In genomic region chr1:208061118-208061517, GRCh38 we compare ENCODE assay signal across 34 cellular contexts.
"Had no signal": no experiment of that assay in that cellular context is flagged by ENCODE, and none has a peak within 500 bp of the region (broad histone marks: within the 10 kb centered on the region; RNA-seq: fewer than 3 reads in every experiment).

No MANE protein-coding gene starts in this region.

- DNase-seq: activated B cell treated with CpG ODN at 0.5 μM for 24 hours; activated CD4-positive, alpha-beta memory T cell treated with anti-CD3 and anti-CD28 coated beads, Interleukin-2, amount 10 ng/mL, durations not matched to agents 7 days and 5 days; activated CD4-positive, alpha-beta T cell treated with anti-CD3 and anti-CD28 coated beads for 1 hour; activated CD4-positive, alpha-beta T cell treated with anti-CD3 and anti-CD28 coated beads for 36 hours; activated CD4-positive, alpha-beta T cell treated with anti-CD3 and anti-CD28 coated beads for 48 hours; activated CD4-positive, alpha-beta T cell treated with anti-CD3 and anti-CD28 coated beads, Interleukin-2, amount 10 ng/mL, durations not matched to agents 7 days and 5 days; activated CD4-positive, alpha-beta T cell treated with anti-CD3 and anti-CD28 coated beads, Interleukin-2, amount 50 U/mL, for 48 hours; activated CD8-positive, alpha-beta memory T cell treated with anti-CD3 and anti-CD28 coated beads for 24 hours; activated CD8-positive, alpha-beta memory T cell treated with anti-CD3 and anti-CD28 coated beads, Interleukin-2, amount 10 ng/mL, durations not matched to agents 7 days and 5 days; activated CD8-positive, alpha-beta memory T cell treated with anti-CD3 and anti-CD28 coated beads, Interleukin-2, amount 50 U/mL, for 48 hours; activated CD8-positive, alpha-beta T cell treated with anti-CD3 and anti-CD28 coated beads, Interleukin-2, amount 10 ng/mL, durations not matched to agents 7 days and 5 days; activated effector memory CD4-positive, alpha-beta T cell treated with Interleukin-2 at 50 U/mL for 16 hours; activated gamma-delta T cell; activated naive CD4-positive, alpha-beta T cell treated with anti-CD3 and anti-CD28 coated beads, Interleukin-2, amount 50 U/mL, for 16 hours; activated naive CD4-positive, alpha-beta T cell treated with Interleukin-2 at 50 U/mL for 16 hours; activated naive CD8-positive, alpha-beta T cell treated with anti-CD3 and anti-CD28 coated beads for 36 hours; activated T-cell treated with anti-CD3 and anti-CD28 coated beads, Interleukin-2, amount 50 U/mL, for 24 hours; activated T-cell treated with anti-CD3 and anti-CD28 coated beads, Interleukin-2, amount 50 U/mL, for 48 hours; adrenal gland; amniotic stem cell; aorta; body of pancreas; brain microvascular endothelial cell; central memory CD4-positive, alpha-beta T cell; T-helper 1 cell; T-helper 2 cell; T-helper 9 cell had no signal

- H3K9me3 Mint-ChIP-seq: activated B cell treated with CpG ODN at 0.5 μM for 24 hours; activated CD4-positive, alpha-beta memory T cell treated with anti-CD3 and anti-CD28 coated beads, Interleukin-2, amount 10 ng/mL, durations not matched to agents 7 days and 5 days; activated CD4-positive, alpha-beta T cell treated with anti-CD3 and anti-CD28 coated beads, Interleukin-2, amount 10 ng/mL, durations not matched to agents 7 days and 5 days; activated naive CD4-positive, alpha-beta T cell treated with anti-CD3 and anti-CD28 coated beads, Interleukin-2, amount 50 U/mL, for 72 hours; activated naive CD8-positive, alpha-beta T cell treated with anti-CD3 and anti-CD28 coated beads for 36 hours; activated T-cell treated with anti-CD3 and anti-CD28 coated beads, Interleukin-2, amount 50 U/mL, for 24 hours; activated T-helper 2 cell treated with anti-CD3 and anti-CD28 coated beads, Interferon-gamma antibody, Interleukin-2, Interleukin-4, amounts not matched to agents 10 μg/mL and 5 μg/mL and 100 μg/mL, durations not matched to agents 14 hours and 24 hours and 36 hours; T-helper 1 cell treated with Interleukin-12 subunit alpha and Interleukin-12 subunit beta and Interleukin-4 antibody, amounts not matched to agents 30 μg/mL and 1 μg/mL, for 36 hours; T-helper 2 cell treated with Interferon-gamma antibody and Interleukin-4, amounts not matched to agents 5 μg/mL and 100 μg/mL, for 36 hours had no signal

- ATAC-seq: activated CD4-positive, alpha-beta T cell treated with anti-CD3 and anti-CD28 coated beads for 36 hours; activated CD4-positive, CD25-positive, alpha-beta regulatory T cell treated with anti-CD3 and anti-CD28 coated beads, Interleukin-2, amount 50 U/mL, for 24 hours; activated CD8-positive, alpha-beta memory T cell treated with anti-CD3 and anti-CD28 coated beads, Interleukin-2, amount 10 ng/mL, durations not matched to agents 7 days and 5 days; activated CD8-positive, alpha-beta T cell treated with anti-CD3 and anti-CD28 coated beads, Interleukin-2, amount 10 ng/mL, durations not matched to agents 7 days and 5 days; activated naive CD4-positive, alpha-beta T cell treated with anti-CD3 and anti-CD28 coated beads, Interleukin-2, amount 50 U/mL, for 72 hours; body of pancreas had no signal

- H3K27ac Mint-ChIP-seq: activated B cell treated with CpG ODN at 0.5 μM for 24 hours; activated CD4-positive, alpha-beta memory T cell treated with anti-CD3 and anti-CD28 coated beads, Interleukin-2, amount 10 ng/mL, durations not matched to agents 7 days and 5 days; activated CD4-positive, alpha-beta T cell treated with anti-CD3 and anti-CD28 coated beads for 36 hours; activated CD4-positive, alpha-beta T cell treated with anti-CD3 and anti-CD28 coated beads, Interleukin-2, amount 10 ng/mL, durations not matched to agents 7 days and 5 days; activated CD8-positive, alpha-beta memory T cell treated with anti-CD3 and anti-CD28 coated beads, Interleukin-2, amount 10 ng/mL, durations not matched to agents 7 days and 5 days; activated CD8-positive, alpha-beta T cell treated with anti-CD3 and anti-CD28 coated beads, Interleukin-2, amount 10 ng/mL, durations not matched to agents 7 days and 5 days; activated naive CD4-positive, alpha-beta T cell treated with anti-CD3 and anti-CD28 coated beads, Interleukin-2, amount 50 U/mL, for 72 hours; activated naive CD8-positive, alpha-beta T cell treated with anti-CD3 and anti-CD28 coated beads for 36 hours; activated T-cell treated with anti-CD3 and anti-CD28 coated beads, Interleukin-2, amount 50 U/mL, for 24 hours; activated T-helper 2 cell treated with anti-CD3 and anti-CD28 coated beads, Interferon-gamma antibody, Interleukin-2, Interleukin-4, amounts not matched to agents 10 μg/mL and 5 μg/mL and 100 μg/mL, durations not matched to agents 14 hours and 24 hours and 36 hours; T-helper 1 cell treated with Interleukin-12 subunit alpha and Interleukin-12 subunit beta and Interleukin-4 antibody, amounts not matched to agents 30 μg/mL and 1 μg/mL, for 36 hours; T-helper 2 cell treated with Interferon-gamma antibody and Interleukin-4, amounts not matched to agents 5 μg/mL and 100 μg/mL, for 36 hours had no signal

- H3K4me1 ChIP-seq: breast epithelium had no signal

- H3K27me3 Mint-ChIP-seq: activated naive CD8-positive, alpha-beta T cell treated with anti-CD3 and anti-CD28 coated beads for 36 hours; activated T-cell treated with anti-CD3 and anti-CD28 coated beads, Interleukin-2, amount 50 U/mL, for 24 hours had no signal

- H3K9me3 ChIP-seq: adrenal gland, body of pancreas, breast epithelium had no signal

- H3K36me3 Mint-ChIP-seq: activated CD8-positive, alpha-beta memory T cell treated with anti-CD3 and anti-CD28 coated beads, Interleukin-2, amount 10 ng/mL, durations not matched to agents 7 days and 5 days; activated naive CD4-positive, alpha-beta T cell treated with anti-CD3 and anti-CD28 coated beads, Interleukin-2, amount 50 U/mL, for 72 hours; activated naive CD8-positive, alpha-beta T cell treated with anti-CD3 and anti-CD28 coated beads for 36 hours had no signal

- H3K36me3 ChIP-seq: adrenal gland, breast epithelium had no signal

- H3K27ac ChIP-seq: adrenal gland, brain microvascular endothelial cell, breast epithelium, VCaP had no signal

- H3K4me3 ChIP-seq: adrenal gland, body of pancreas, breast epithelium had no signal

- H3K4me1 Mint-ChIP-seq: activated B cell treated with CpG ODN at 0.5 μM for 24 hours; activated CD4-positive, alpha-beta memory T cell treated with anti-CD3 and anti-CD28 coated beads, Interleukin-2, amount 10 ng/mL, durations not matched to agents 7 days and 5 days; activated CD4-positive, alpha-beta T cell treated with anti-CD3 and anti-CD28 coated beads for 36 hours; activated CD4-positive, alpha-beta T cell treated with anti-CD3 and anti-CD28 coated beads, Interleukin-2, amount 10 ng/mL, durations not matched to agents 7 days and 5 days; activated CD8-positive, alpha-beta memory T cell treated with anti-CD3 and anti-CD28 coated beads, Interleukin-2, amount 10 ng/mL, durations not matched to agents 7 days and 5 days; activated naive CD8-positive, alpha-beta T cell treated with anti-CD3 and anti-CD28 coated beads for 36 hours had no signal

- H3K4me3 Mint-ChIP-seq: activated B cell treated with CpG ODN at 0.5 μM for 24 hours; activated CD4-positive, alpha-beta memory T cell treated with anti-CD3 and anti-CD28 coated beads, Interleukin-2, amount 10 ng/mL, durations not matched to agents 7 days and 5 days; activated CD4-positive, alpha-beta T cell treated with anti-CD3 and anti-CD28 coated beads for 36 hours; activated CD4-positive, alpha-beta T cell treated with anti-CD3 and anti-CD28 coated beads, Interleukin-2, amount 10 ng/mL, durations not matched to agents 7 days and 5 days; activated CD8-positive, alpha-beta memory T cell treated with anti-CD3 and anti-CD28 coated beads, Interleukin-2, amount 10 ng/mL, durations not matched to agents 7 days and 5 days; activated CD8-positive, alpha-beta T cell treated with anti-CD3 and anti-CD28 coated beads, Interleukin-2, amount 10 ng/mL, durations not matched to agents 7 days and 5 days; activated naive CD8-positive, alpha-beta T cell treated with anti-CD3 and anti-CD28 coated beads for 36 hours; activated T-cell treated with anti-CD3 and anti-CD28 coated beads, Interleukin-2, amount 50 U/mL, for 24 hours; T-helper 1 cell treated with Interleukin-12 subunit alpha and Interleukin-12 subunit beta and Interleukin-4 antibody, amounts not matched to agents 30 μg/mL and 1 μg/mL, for 36 hours; T-helper 2 cell treated with Interferon-gamma antibody and Interleukin-4, amounts not matched to agents 5 μg/mL and 100 μg/mL, for 36 hours had no signal
